In genomic region chr2:47783491-47784330, GRCh38 we compare ENCODE assay signal across 1 cellular context.
TF ChIP-seq lines count a peak whose summit lies in the region.

No MANE protein-coding gene starts in this region.

TF ChIP-seq in HEK293, 187 proteins besides CTCF, POLR2A, EP300 and RAD21 (continued from another document):
- TF ChIP-seq ZFP37 (tag by site-specific recombination; IDR thresholded peaks at IDR 0.05) (0 out of 2 replicates have a peak, but pooled peaks have one; percentile 1), GLIS1 (tag by site-specific recombination; IDR thresholded peaks at IDR 0.05) (peak; percentile 64), ZNF600 (tag by site-specific recombination; IDR thresholded peaks at IDR 0.05) (no peak), ZNF629 (tag by site-specific recombination; IDR thresholded peaks at IDR 0.05) (peak; percentile 2; the same call in 1 of the 2 replicates), RBAK (tag by site-specific recombination; IDR thresholded peaks at IDR 0.05) (no peak), KLF9 (tag by site-specific recombination; IDR thresholded peaks at IDR 0.05; ENCODE audit: low read depth) (peak; percentile 91), ZNF645 (tag by site-specific recombination; IDR thresholded peaks at IDR 0.05) (no peak), ZNF776 (tag by site-specific recombination; IDR thresholded peaks at IDR 0.05; ENCODE audit: borderline replicate concordance) (no peak), KLF16 (tag by site-specific recombination; IDR thresholded peaks at IDR 0.05) (peak; percentile 39; the same call in 1 of the 2 replicates), SP3 (tag by site-specific recombination; IDR thresholded peaks at IDR 0.05) (peak; percentile 80), ZNF624 (tag by site-specific recombination; IDR thresholded peaks at IDR 0.05) (no peak), ZNF148 (tag by site-specific recombination; IDR thresholded peaks at IDR 0.05; ENCODE audit: borderline replicate concordance) (no peak), ZNF501 (tag by site-specific recombination; IDR thresholded peaks at IDR 0.05) (0 out of 2 replicates have a peak, but pooled peaks have one; percentile 1), ZNF121 (tag by site-specific recombination; IDR thresholded peaks at IDR 0.05) (no peak)
- TF ChIP-seq, protein P1, sequence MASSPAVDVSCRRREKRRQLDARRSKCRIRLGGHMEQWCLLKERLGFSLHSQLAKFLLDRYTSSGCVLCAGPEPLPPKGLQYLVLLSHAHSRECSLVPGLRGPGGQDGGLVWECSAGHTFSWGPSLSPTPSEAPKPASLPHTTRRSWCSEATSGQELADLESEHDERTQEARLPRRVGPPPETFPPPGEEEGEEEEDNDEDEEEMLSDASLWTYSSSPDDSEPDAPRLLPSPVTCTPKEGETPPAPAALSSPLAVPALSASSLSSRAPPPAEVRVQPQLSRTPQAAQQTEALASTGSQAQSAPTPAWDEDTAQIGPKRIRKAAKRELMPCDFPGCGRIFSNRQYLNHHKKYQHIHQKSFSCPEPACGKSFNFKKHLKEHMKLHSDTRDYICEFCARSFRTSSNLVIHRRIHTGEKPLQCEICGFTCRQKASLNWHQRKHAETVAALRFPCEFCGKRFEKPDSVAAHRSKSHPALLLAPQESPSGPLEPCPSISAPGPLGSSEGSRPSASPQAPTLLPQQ (tag by site-specific recombination; IDR thresholded peaks at IDR 0.05) = 0 out of 2 replicates have a peak, but pooled peaks have one; percentile 24
TF ChIP-seq in HEK293: peak in this region for 20.
